ENCODE assay signal across 7 cellular contexts in the genomic region with DNA sequence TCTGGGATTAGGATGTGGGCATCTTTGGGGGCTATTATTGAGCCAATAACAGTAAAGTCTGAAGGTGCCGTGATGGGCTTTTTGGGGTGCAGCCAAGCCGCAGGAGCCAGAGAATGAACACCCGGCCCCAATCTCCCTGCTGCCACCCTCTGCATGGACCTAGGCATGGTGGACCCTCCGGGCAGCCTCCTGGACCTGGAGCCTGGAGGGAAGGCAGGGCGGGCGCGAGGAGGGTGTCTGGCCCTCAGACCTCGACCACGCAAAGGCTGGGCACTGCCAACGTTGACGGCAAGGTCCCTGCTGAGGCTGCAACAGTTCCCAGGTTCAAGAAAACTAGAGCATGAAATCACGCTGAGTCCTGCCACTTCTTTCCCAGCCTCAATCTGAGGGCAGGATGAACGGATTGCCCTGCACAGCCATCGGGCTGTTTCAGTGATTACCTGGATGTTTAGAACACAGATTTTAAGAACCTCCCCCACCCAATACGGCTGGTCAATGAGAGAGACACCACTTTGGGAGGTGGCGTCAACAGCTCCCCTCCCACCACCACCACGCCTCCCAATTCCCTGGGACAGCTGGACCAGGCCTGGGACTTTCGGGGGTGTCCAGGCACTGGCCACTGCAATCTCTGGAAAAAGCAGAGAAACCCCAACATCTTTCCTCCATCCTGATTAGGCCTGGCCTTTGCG.
DNase-seq lines count a peak whose midpoint lies in the region; ATAC-seq, FAIRE-seq and TF ChIP-seq lines count a peak whose summit lies in the region.
"Not testable (repeated sequence)": the region's sequence is repeated elsewhere in the genome, so short reads cannot be mapped to it uniquely, and the experiment has no call there.

No MANE protein-coding gene starts in this region.

- H2BK120ac ChIP-seq in IMR-90 (ENCODE audit: low read depth, low read length) = peak overlapping the region; percentile 83
- not testable (repeated sequence) for H2BK120ac ChIP-seq in trophoblast cell (ENCODE audit: insufficient read depth, low read length, poor library complexity)

- H4K5ac ChIP-seq in IMR-90 (ENCODE audit: low read depth, low read length) = not testable (repeated sequence)

- not testable (repeated sequence) for H3K36me3 Mint-ChIP-seq in nephron (ENCODE audit: low read depth)

- POLR2A ChIA-PET in IMR-90 (lab: Charles Lee; ENCODE audit: unreplicated experiment); HepG2 (lab: Yijun Ruan, JAX): not testable (repeated sequence)

- not testable (repeated sequence) for H3K27me3 Mint-ChIP-seq in nephron (ENCODE audit: low read depth)

- TF ChIP-seq EP300 in HepG2 (IDR thresholded peaks at IDR 0.05; ENCODE audit: low read depth in 2 of 2, low read length in 2 of 2); HepG2 (CRISPR knock-in tag; IDR thresholded peaks at IDR 0.05; ENCODE audit: borderline replicate concordance): not testable (repeated sequence)

- H2AK5ac ChIP-seq in IMR-90 (ENCODE audit: low read depth, low read length) = peak overlapping the region; percentile 64; the same call in 1 of the 2 replicates
- H2AK5ac ChIP-seq in trophoblast cell (ENCODE audit: low read length) = not testable (repeated sequence)

- peak overlapping the region; percentile 46 for H2BK12ac ChIP-seq in trophoblast cell (ENCODE audit: low read length)

- CTCF ChIA-PET in IMR-90 (lab: Yijun Ruan, JAX); HepG2 (lab: Yijun Ruan, JAX; ENCODE audit: low intra/inter-chr PET ratio, low total read pairs): not testable (repeated sequence)

- not testable (repeated sequence) for H3K4me3 Mint-ChIP-seq in nephron

- H4K12ac ChIP-seq in trophoblast cell (ENCODE audit: low read depth, low read length) = not testable (repeated sequence)

- H3K9ac ChIP-seq in IMR-90 (ENCODE audit: low read depth, low read length); trophoblast cell (ENCODE audit: low read length): not testable (repeated sequence)
- peak overlapping the region; percentile 95 for H3K9ac ChIP-seq in HepG2 (ENCODE audit: insufficient read depth, low read depth, low read length)

- H3K4me3 ChIP-seq in IMR-90 (ENCODE audit: insufficient read depth, low read depth, low read length); right atrium auricular region; trophoblast cell (ENCODE audit: low read depth, low read length); vagina: not testable (repeated sequence)
- peak overlapping the region in 1 of 3 experiments; percentile 78; a peak in 1 of 6 replicates for H3K4me3 ChIP-seq in HepG2 (replicated peaks in 1 of 3; ENCODE audit: insufficient read depth in 1 of 3, low read depth in 2 of 3, low read length in 3 of 3)

- H2BK15ac ChIP-seq in IMR-90 (ENCODE audit: low read depth, low read length) = peak overlapping the region; percentile 74; the same call in 2 of the 3 replicates

- intact Hi-C loops in IMR-90 (cut with micrococcal nuclease) = loop anchor here (5.0 kb wide), 2 partner anchors 142 to 287 kb away; partner anchors contain the start of gene SPNS1
- intact Hi-C loops in HepG2 (cut with micrococcal nuclease; ENCODE audit: unreplicated experiment); vagina (cut with DNase I): not testable (repeated sequence)

- H3K9me3 Mint-ChIP-seq in nephron = not testable (repeated sequence)

- TF ChIP-seq RAD21 in IMR-90 (IDR thresholded peaks at IDR 0.05; ENCODE audit: low read length); HepG2 (CRISPR knock-in tag; IDR thresholded peaks at IDR 0.05): not testable (repeated sequence)

- peak overlapping the region; percentile 56 for H3K4ac ChIP-seq in IMR-90 (ENCODE audit: low read depth, low read length)
- not testable (repeated sequence) for H3K4ac ChIP-seq in trophoblast cell (ENCODE audit: low read depth, low read length)

- H3K79me1 ChIP-seq in IMR-90 (ENCODE audit: low read depth in 1 of 2, low read length in 2 of 2); trophoblast cell (ENCODE audit: low read length): not testable (repeated sequence)

- BruUV-seq in IMR-90 (replicated peaks; lab: Mats Ljungman, UMichigan); HepG2 (replicated peaks; lab: Mats Ljungman, UMichigan): not testable (repeated sequence)

- not testable (repeated sequence) for TF ChIP-seq POLR2A in IMR-90 (IDR thresholded peaks at IDR 0.05; ENCODE audit: low read depth, low read length); HepG2 (IDR thresholded peaks at IDR 0.05; ENCODE audit: insufficient read depth in 1 of 2, low read depth in 2 of 2, low read length in 2 of 2); vagina (IDR thresholded peaks at IDR 0.05)

- not testable (repeated sequence) for H2AK9ac ChIP-seq in IMR-90 (replicated peaks; ENCODE audit: low read depth, low read length, poor library complexity)

- H3K27ac ChIP-seq in IMR-90 (ENCODE audit: insufficient read depth, low read length) (peak overlapping the region; percentile 15; the same call in 1 of the 2 replicates), right atrium auricular region (peak overlapping the region; percentile 82 to 85), HepG2 (ENCODE audit: extremely low read length, insufficient read depth, low read length) (peak overlapping the region; percentile 100), vagina (peak overlapping the region; percentile 74)
- H3K27ac ChIP-seq in trophoblast cell (ENCODE audit: low read depth, low read length) = not testable (repeated sequence)

- ATAC-seq in IMR-90 (ENCODE audit: low read depth); HepG2: not testable (repeated sequence)

- H3K79me2 ChIP-seq in HepG2 (ENCODE audit: insufficient read depth, low read length); trophoblast cell (ENCODE audit: control insufficient read depth, insufficient read depth, low read length, poor library complexity): not testable (repeated sequence)

- WGBS in IMR-90 (ENCODE audit: extremely low coverage in 2 of 2, insufficient read length in 1 of 2), 2 experiments = 95% methylated on average over 4 of the region's 19 CpGs; no CpG with 5 or more reads in 1 of the 2 experiments
- WGBS in HepG2 (ENCODE audit: low lambda C conversion rate) = 91% methylated on average over 17 of the region's 19 CpGs
- WGBS in trophoblast cell (ENCODE audit: extremely low coverage, insufficient coverage, insufficient read length) = no CpG with 5 or more reads among the region's 19 CpGs

- H3K4me1 Mint-ChIP-seq in nephron = peaks cover 48% of the 10 kb centered on the region

- H3K36me3 ChIP-seq in IMR-90 (ENCODE audit: control insufficient read depth, insufficient read depth, low read length); right atrium auricular region; HepG2 (replicated peaks in 1 of 2; ENCODE audit: control insufficient read depth in 1 of 2, insufficient read depth in 2 of 2, low read length in 2 of 2); trophoblast cell (ENCODE audit: control insufficient read depth in 1 of 2, insufficient read depth in 2 of 2, low read length in 2 of 2); vagina: not testable (repeated sequence)

- not testable (repeated sequence) for H4K20me1 ChIP-seq in IMR-90 (ENCODE audit: insufficient read depth, low read length); HepG2 (ENCODE audit: insufficient read depth, low read length)

- TF ChIP-seq CTCF in IMR-90 (conservative IDR thresholded peaks at IDR 0.05; ENCODE audit: low read depth, low read length); right atrium auricular region (IDR thresholded peaks at IDR 0.05); HepG2 (CRISPR knock-in tag; IDR thresholded peaks at IDR 0.05); nephron (IDR thresholded peaks at IDR 0.05; ENCODE audit: unreplicated experiment in 3 of 3); vagina (IDR thresholded peaks at IDR 0.05): not testable (repeated sequence)

- peaks cover 22% of the 10 kb centered on the region for H3K4me1 ChIP-seq in IMR-90 (ENCODE audit: control insufficient read depth, insufficient read depth, low read length)
- peaks cover 0 to 36% of the 10 kb centered on the region in 2 donors for H3K4me1 ChIP-seq in right atrium auricular region
- H3K4me1 ChIP-seq in HepG2 (ENCODE audit: insufficient read depth, low read length) = peaks cover 80% of the 10 kb centered on the region
- not testable (repeated sequence) for H3K4me1 ChIP-seq in trophoblast cell (ENCODE audit: control insufficient read depth in 1 of 2, insufficient read depth in 2 of 2, low read length in 2 of 2)
- H3K4me1 ChIP-seq in vagina = peaks cover 43% of the 10 kb centered on the region

- not testable (repeated sequence) for H3K18ac ChIP-seq in IMR-90 (ENCODE audit: low read depth, low read length); trophoblast cell (ENCODE audit: low read length)

- not testable (repeated sequence) for FAIRE-seq in HepG2 (lab: Jason Lieb, UNC)

- H4K8ac ChIP-seq in IMR-90 (ENCODE audit: low read depth in 2 of 2, low read length in 2 of 2) = 0 out of 4 replicates have a peak overlapping the region, but pooled peaks of 1 of the 2 experiments have one; percentile 17
- not testable (repeated sequence) for H4K8ac ChIP-seq in trophoblast cell (ENCODE audit: low read depth, low read length)

- peak overlapping the region; percentile 11 to 68 (median 13) for H3K27ac Mint-ChIP-seq in nephron

- H2BK20ac ChIP-seq in IMR-90 (ENCODE audit: low read depth, low read length) = peak overlapping the region; percentile 82; the same call in 1 of the 2 replicates

- not testable (repeated sequence) for H3K9me3 ChIP-seq in IMR-90 (ENCODE audit: control insufficient read depth, insufficient read depth, low read length); right atrium auricular region; HepG2 (ENCODE audit: low read length); trophoblast cell (ENCODE audit: insufficient read depth, low read depth, low read length); vagina

- H3K23ac ChIP-seq in IMR-90 (ENCODE audit: low read depth, low read length); trophoblast cell (ENCODE audit: low read length): not testable (repeated sequence)

- not testable (repeated sequence) for H3K56ac ChIP-seq in IMR-90 (ENCODE audit: extremely low read depth, insufficient read depth, low read length)

- not testable (repeated sequence) for H3K4me2 ChIP-seq in IMR-90 (ENCODE audit: low read depth, low read length); trophoblast cell (ENCODE audit: low read length)
- peak overlapping the region; percentile 100 for H3K4me2 ChIP-seq in HepG2 (ENCODE audit: low read depth, low read length)

- not testable (repeated sequence) for DNase-seq in IMR-90; right atrium auricular region (ENCODE audit: low spot score); HepG2 (ENCODE audit: low spot score); trophoblast cell; vagina (ENCODE audit: extremely low spot score in 2 of 2)
- peak; percentile 58 for DNase-seq in cerebellar cortex (ENCODE audit: low spot score)

- H2AFZ ChIP-seq in IMR-90 (replicated peaks; ENCODE audit: low read length, poor library complexity); HepG2 (ENCODE audit: low read length); trophoblast cell (ENCODE audit: insufficient read depth, low read length, poor library complexity): not testable (repeated sequence)

- H2BK5ac ChIP-seq in IMR-90 (ENCODE audit: low read depth, low read length, poor library complexity, severe bottlenecking) = peak overlapping the region; percentile 24
- not testable (repeated sequence) for H2BK5ac ChIP-seq in trophoblast cell (ENCODE audit: low read depth, low read length, poor library complexity)

- in situ Hi-C loops in IMR-90 (cut with MboI; ENCODE audit: low sequenced_read_pairs) = loop anchor here (25.0 kb wide), 1 partner anchor 297 kb away; the partner anchor contains the start of genes NFATC2IP and SPNS1
- in situ Hi-C loops in HepG2 (cut with HindIII; ENCODE audit: extremely low pct_ligation_motif_present, low pct_unique_long_range_greater_than_20kb) = loop anchor here (10.0 kb wide), 1 partner anchor 144 kb away; no protein-coding TSS in a partner anchor

- peak overlapping the region; percentile 70 for H4K91ac ChIP-seq in IMR-90 (ENCODE audit: insufficient read depth, low read depth, low read length)
- not testable (repeated sequence) for H4K91ac ChIP-seq in trophoblast cell (ENCODE audit: low read depth, low read length)

- dilution Hi-C loops in IMR-90 (cut with HindIII; ENCODE audit: low sequenced_read_pairs, unreplicated experiment) = not testable (repeated sequence)

- H3K9me1 ChIP-seq in IMR-90 (ENCODE audit: insufficient read depth, low read length) = peaks cover 10% of the 10 kb centered on the region

- not testable (repeated sequence) for H3K27me3 ChIP-seq in IMR-90 (ENCODE audit: control insufficient read depth, insufficient read depth, low read length); right atrium auricular region; trophoblast cell (ENCODE audit: insufficient read depth, low read length); vagina
- peaks cover 5 to 16% of the 10 kb centered on the region in 2 experiments for H3K27me3 ChIP-seq in HepG2 (ENCODE audit: control insufficient read depth in 1 of 2, insufficient read depth in 2 of 2, low read length in 2 of 2)

- peak overlapping the region; percentile 59; the same call in 1 of the 2 replicates for H3K14ac ChIP-seq in IMR-90 (replicated peaks; ENCODE audit: low read depth, low read length)
- not testable (repeated sequence) for H3K14ac ChIP-seq in trophoblast cell (ENCODE audit: low read length)
